Comparison of ENCODE assay signal across 1 cellular context in genomic region chr6:89830385-89830809, GRCh38.
TF ChIP-seq lines count a peak whose summit lies in the region.

No MANE protein-coding gene starts in this region.

TF ChIP-seq in HepG2, 621 proteins besides CTCF, POLR2A, EP300 and RAD21:
- TF ChIP-seq ZKSCAN1 (IDR thresholded peaks at IDR 0.05; ENCODE audit: low read length) (peak; percentile 87), ZNF740 (CRISPR knock-in tag; IDR thresholded peaks at IDR 0.05) (peak; percentile 21; the same call in 1 of the 2 replicates), HNF1A (IDR thresholded peaks at IDR 0.05; ENCODE audit: low read depth) (no peak), HNF1A (CRISPR knock-in tag; IDR thresholded peaks at IDR 0.05; ENCODE audit: borderline replicate concordance) (no peak)
